8 cellular contexts compared by ENCODE assay signal in the genomic region with DNA sequence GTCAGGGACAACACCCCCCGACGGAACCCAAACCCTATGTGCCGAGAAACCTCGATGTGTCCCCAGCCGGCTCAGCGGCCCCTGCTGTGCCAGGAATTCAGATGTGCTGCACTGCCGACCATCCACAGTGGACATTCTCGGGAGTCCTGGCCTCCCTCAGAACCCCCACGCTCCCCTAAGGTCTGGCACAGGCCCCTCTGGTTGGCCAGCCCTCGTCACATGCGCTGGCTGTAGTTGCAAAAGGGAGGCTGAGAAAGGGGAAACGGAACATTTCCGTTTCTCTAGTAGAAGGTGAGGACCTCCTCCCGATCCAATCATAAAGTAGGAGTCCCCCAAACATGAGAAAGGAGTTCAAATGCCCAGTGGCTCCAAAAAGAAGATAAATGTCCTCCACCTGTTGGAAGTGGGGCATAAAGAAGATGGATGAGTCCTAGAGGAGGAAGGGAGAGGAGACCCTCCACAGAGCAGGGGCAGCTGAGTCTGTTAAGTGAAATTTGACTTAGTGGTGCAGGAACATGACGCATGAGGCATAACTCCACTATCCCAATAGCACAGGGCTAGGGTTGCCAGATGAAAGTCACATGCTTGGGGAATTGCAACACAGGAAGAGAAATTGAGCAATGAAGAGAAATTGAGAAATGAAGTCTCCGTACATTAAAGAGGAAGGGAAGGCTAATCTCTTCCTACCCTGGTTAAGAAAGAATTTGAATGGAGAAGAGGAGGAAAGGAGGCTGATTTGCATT. TPM values are rescaled to one million over a fixed set of nuclear protein-coding genes. Genes with fewer than 3 reads are reported as not detected.
DNase-seq lines count a peak whose midpoint lies in the region; ATAC-seq and TF ChIP-seq lines count a peak whose summit lies in the region.

No MANE protein-coding gene starts in this region.

- no peaks in the 10 kb centered on the region for H3K9me3 ChIP-seq in uterus

- no peak for TF ChIP-seq CTCF in AG09309 (IDR thresholded peaks at IDR 0.05; ENCODE audit: control insufficient read depth, insufficient read depth, low read depth, low read length, missing control alignments)
- no peak for TF ChIP-seq CTCF in NB4 (IDR thresholded peaks at IDR 0.05; ENCODE audit: low read depth, low read length)
- no peak for TF ChIP-seq CTCF in uterus (IDR thresholded peaks at IDR 0.05)

- peaks cover 0 to 3% of the 10 kb centered on the region in 2 donors for H3K4me1 Mint-ChIP-seq in effector memory CD8-positive, alpha-beta T cell (ENCODE audit: low read depth in 2 of 2)

- ATAC-seq in effector memory CD8-positive, alpha-beta T cell (replicated peaks) = peak; percentile 17
- ATAC-seq in GM21825 (IDR thresholded peaks at IDR 0.05; ENCODE audit: unreplicated experiment) = no peak

- peaks cover 3 to 5% of the 10 kb centered on the region in 2 donors for H3K4me1 ChIP-seq in uterus

- intact Hi-C loops in uterus (cut with DNase I; ENCODE audit: low total_unique reads) = loop anchor here (5.0 kb wide), 2 partner anchors 48 to 353 kb away; partner anchors contain the start of gene WSB1

- H3K27ac ChIP-seq in uterus = peak overlapping the region; percentile 84 to 91

- H3K36me3 ChIP-seq in uterus = no peaks in the 10 kb centered on the region

- H3K27me3 ChIP-seq in uterus = no peaks in the 10 kb centered on the region

- H3K27me3 Mint-ChIP-seq in effector memory CD8-positive, alpha-beta T cell = peaks cover 8 to 24% of the 10 kb centered on the region in 2 donors

- H3K4me3 Mint-ChIP-seq in effector memory CD8-positive, alpha-beta T cell = no peak overlapping the region

- no peak overlapping the region for H3K27ac Mint-ChIP-seq in effector memory CD8-positive, alpha-beta T cell

- H3K36me3 Mint-ChIP-seq in effector memory CD8-positive, alpha-beta T cell (ENCODE audit: insufficient read depth) = peaks cover 3% of the 10 kb centered on the region

- TF ChIP-seq POLR2A in NB4 (IDR thresholded peaks at IDR 0.05; ENCODE audit: extremely low read depth, insufficient read length) = peak; percentile 66
- TF ChIP-seq POLR2A in uterus (IDR thresholded peaks at IDR 0.05) = no peak

- H3K4me3 ChIP-seq in AG09309 (ENCODE audit: control insufficient read depth, low read depth, low read length) (peak overlapping the region; percentile 9; the same call in 1 of the 2 replicates), NB4 (ENCODE audit: low read depth, low read length) (peak overlapping the region; percentile 60), uterus (no peak overlapping the region)

- H3K9me3 Mint-ChIP-seq in effector memory CD8-positive, alpha-beta T cell = no peaks in the 10 kb centered on the region

- DNase-seq in AG09309 (ENCODE audit: low read depth) (peak; percentile 92), NB4 (ENCODE audit: low read depth) (peak; percentile 99), midbrain (lab: John Stamatoyannopoulos, UW) (peak; percentile 55), uterus (peak; percentile 84 to 88), T1000 (lab: John Stamatoyannopoulos, UW) (no peak), DMS79 (lab: John Stamatoyannopoulos, UW) (no peak)
- DNase-seq in effector memory CD8-positive, alpha-beta T cell = no peak

RNA-seq across cellular contexts. Expression of gene WSB1, which starts 49.3 kb away (rescaled TPM):
- 100 to 1,000 TPM; 140 to 421 (median 354) TPM for total RNA-seq in uterus

Comparison
In these comparisons a context has a peak if more than half of its experiments do, and no peak if none do; other contexts are left out.
1. DNase-seq: peak in AG09309 (single experiment), NB4 (single experiment), midbrain (single experiment) and uterus (2 of 2); none in effector memory CD8-positive, alpha-beta T cell (0 of 3), T1000 (single experiment) and DMS79 (single experiment).
2. H3K4me3 ChIP-seq: peak in AG09309 (single experiment) and NB4 (single experiment); none in uterus (0 of 2).